ENCODE assay signal across 17 cellular contexts in the genomic region with DNA sequence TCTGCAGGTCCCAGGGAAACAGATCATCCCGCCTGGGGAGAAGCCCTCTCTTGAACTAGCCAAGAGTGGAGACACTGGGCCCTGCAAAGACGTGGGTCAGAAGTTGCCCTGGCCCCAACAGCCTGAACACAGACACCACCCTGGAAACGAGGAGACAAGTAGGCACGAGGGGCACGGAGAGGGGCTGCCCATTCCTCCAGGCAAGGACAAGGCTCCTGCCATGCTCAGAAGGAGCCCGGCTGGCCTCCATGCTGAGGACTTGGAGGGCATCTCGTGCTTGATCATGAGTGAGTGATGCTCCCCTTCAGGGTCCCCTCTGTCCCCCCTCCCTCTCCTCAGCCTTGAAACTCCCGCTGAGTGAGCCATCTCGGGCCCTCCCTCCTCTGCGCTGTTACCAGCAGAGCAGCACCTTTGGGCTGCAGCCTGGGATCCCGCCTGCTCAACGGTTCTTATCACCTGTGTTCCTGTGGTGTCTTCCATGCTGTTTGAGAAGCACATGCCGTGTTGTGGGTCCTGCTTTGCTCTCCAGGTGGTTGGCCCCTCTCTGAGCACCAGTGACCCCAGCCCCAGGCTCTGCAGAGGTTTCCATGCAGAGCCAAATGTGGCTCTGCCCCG.
DNase-seq lines count a peak whose midpoint lies in the region; ATAC-seq and TF ChIP-seq lines count a peak whose summit lies in the region.
"Had no signal": no experiment of that assay in that cellular context is flagged by ENCODE, and none has a peak within 500 bp of the region (broad histone marks: within the 10 kb centered on the region; RNA-seq: fewer than 3 reads in every experiment).

No MANE protein-coding gene starts in this region.

- H3K4me3 ChIP-seq in Peyer's patch, result no peak overlapping the region
- H3K4me3 ChIP-seq in upper lobe of right lung, result no peak overlapping the region

- no peaks in the 10 kb centered on the region for H3K36me3 ChIP-seq in Peyer's patch
- no peaks in the 10 kb centered on the region for H3K36me3 ChIP-seq in upper lobe of right lung
- H3K36me3 ChIP-seq: BE2C had no signal

- intact Hi-C loops in posterior vena cava (cut with DNase I), result no loop called here
- intact Hi-C loops in upper lobe of right lung (cut with DNase I), result no loop called here

- H3K27me3 ChIP-seq in Peyer's patch, result no peaks in the 10 kb centered on the region
- H3K27me3 ChIP-seq in upper lobe of right lung, result no peaks in the 10 kb centered on the region
- H3K27me3 ChIP-seq: BE2C had no signal

- DNase-seq in Peyer's patch (peak in 2 of 3 donors; percentile 20 to 41), islet precursor cell (peak; percentile 31), posterior vena cava (ENCODE audit: low spot score) (peak; percentile 71), upper lobe of right lung (peak; percentile 48), cerebellar cortex (ENCODE audit: low spot score) (no peak)
- no peak for DNase-seq in stimulated activated CD4-positive, alpha-beta T cell treated with anti-CD3 and anti-CD28 coated beads, Interleukin-12 subunit alpha, Interleukin-12 subunit beta, amount 100 ng/mL, for 4 hours
- DNase-seq: ACHN; BE2C; C1 segment of cervical spinal cord; Caco-2; CD4-positive, alpha-beta T cell; GOT3; H7; HFFc6 had no signal

- H3K4me1 ChIP-seq in Peyer's patch (no peaks in the 10 kb centered on the region), upper lobe of right lung (no peaks in the 10 kb centered on the region)
- H3K4me1 ChIP-seq: BE2C, Caco-2 had no signal

- ATAC-seq in upper lobe of right lung, result no peak
- ATAC-seq in GM18873 (IDR thresholded peaks at IDR 0.05; ENCODE audit: low FRiP score, unreplicated experiment), result no peak
- ATAC-seq: HCT116, HepG2 had no signal

- TF ChIP-seq POLR2A in Peyer's patch (IDR thresholded peaks at IDR 0.05), result no peak

- TF ChIP-seq CTCF in Peyer's patch (IDR thresholded peaks at IDR 0.05) (no peak), upper lobe of right lung (IDR thresholded peaks at IDR 0.05) (no peak)

- H3K27ac ChIP-seq in Peyer's patch (no peak overlapping the region), upper lobe of right lung (no peak overlapping the region)

- H3K9me3 ChIP-seq in Peyer's patch (peaks cover 0 to 8% (median 0%) of the 10 kb centered on the region in 4 donors), upper lobe of right lung (no peaks in the 10 kb centered on the region)
- H3K9me3 ChIP-seq: BE2C had no signal

Comparison
In these comparisons a context has a peak if more than half of its experiments do, and no peak if none do; other contexts are left out.
1. DNase-seq: peak in Peyer's patch (2 of 3), islet precursor cell (single experiment), posterior vena cava (single experiment) and upper lobe of right lung (single experiment); none in stimulated activated CD4-positive, alpha-beta T cell treated with anti-CD3 and anti-CD28 coated beads, Interleukin-12 subunit alpha, Interleukin-12 subunit beta, amount 100 ng/mL, for 4 hours (single experiment) and cerebellar cortex (single experiment).